In the genomic region with DNA sequence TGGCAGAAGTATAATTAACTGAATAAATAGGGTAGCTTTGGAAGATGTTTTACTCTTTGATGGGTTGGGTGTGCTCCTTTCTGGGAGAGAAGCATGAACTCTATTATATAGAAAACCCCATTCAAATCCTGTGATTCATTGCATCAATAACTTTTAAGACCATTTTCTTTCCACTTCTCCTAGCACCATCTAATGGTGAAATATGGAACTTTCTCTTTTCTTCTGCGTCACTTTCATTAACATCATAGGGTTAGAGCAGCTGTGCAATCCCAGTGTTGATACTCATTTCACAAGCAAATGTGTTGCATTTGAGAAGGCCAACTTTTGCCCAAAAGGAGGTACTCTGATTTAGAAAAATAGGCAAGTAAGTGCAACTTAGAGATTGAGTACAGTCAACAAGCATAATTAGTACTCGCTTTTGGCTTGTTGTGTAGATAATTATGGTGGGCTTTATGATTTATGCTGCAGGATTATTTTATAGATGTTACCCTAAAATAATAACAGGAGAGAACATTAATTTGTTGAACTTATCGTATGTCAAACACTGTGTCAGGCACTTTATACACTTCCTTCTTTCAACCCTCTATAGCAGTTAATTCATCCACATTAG, we compare ENCODE assay signal across 8 cellular contexts.
DNase-seq lines count a peak whose midpoint lies in the region; ATAC-seq and TF ChIP-seq lines count a peak whose summit lies in the region.

No MANE protein-coding gene starts in this region.

- H3K27ac ChIP-seq in H9 (ENCODE audit: insufficient read length, low read depth, low read length) (no peak overlapping the region), MM.1S (ENCODE audit: low read length) (no peak overlapping the region), RWPE1 (no peak overlapping the region)

- TF ChIP-seq POLR2A in erythroblast (IDR thresholded peaks at IDR 0.05; ENCODE audit: low read length): no peak

- no peak overlapping the region for H3K27ac Mint-ChIP-seq in activated CD8-positive, alpha-beta memory T cell treated with anti-CD3 and anti-CD28 coated beads, Interleukin-2, amount 10 ng/mL, durations not matched to agents 7 days and 5 days
- H3K27ac Mint-ChIP-seq in H9: no peak overlapping the region
- no peak overlapping the region for H3K27ac Mint-ChIP-seq in nephron progenitor cell

- no CpG with 5 or more reads among the region's 3 CpGs for WGBS in H9 (ENCODE audit: extremely low coverage, insufficient read length, low lambda C conversion rate)

- no peak overlapping the region for H4K5ac ChIP-seq in H9 (ENCODE audit: insufficient read length, low read depth, low read length)

- H3K79me2 ChIP-seq in H9 (ENCODE audit: insufficient read depth, low read length): no peaks in the 10 kb centered on the region
- no peaks in the 10 kb centered on the region for H3K79me2 ChIP-seq in MM.1S (ENCODE audit: low read length)

- peaks cover 30% of the 10 kb centered on the region for H3K27me3 Mint-ChIP-seq in activated CD8-positive, alpha-beta memory T cell treated with anti-CD3 and anti-CD28 coated beads, Interleukin-2, amount 10 ng/mL, durations not matched to agents 7 days and 5 days
- H3K27me3 Mint-ChIP-seq in H9 (ENCODE audit: low read depth) (no peaks in the 10 kb centered on the region), nephron progenitor cell (ENCODE audit: low read depth, poor library complexity) (peaks cover 6% of the 10 kb centered on the region)

- H3F3A ChIP-seq in MM.1S (ENCODE audit: insufficient read depth, low read length): no peaks in the 10 kb centered on the region

- H3K27me3 ChIP-seq in H9 (ENCODE audit: insufficient read depth, low read length): no peaks in the 10 kb centered on the region
- H3K27me3 ChIP-seq in MM.1S (replicated peaks; ENCODE audit: insufficient read depth, low read length): no peaks in the 10 kb centered on the region

- H3T11ph ChIP-seq in H9 (ENCODE audit: low read length): no peak overlapping the region

- no peak overlapping the region for H3K23ac ChIP-seq in H9 (ENCODE audit: insufficient read length, low read depth, low read length)

- H3K4me3 ChIP-seq in MM.1S (ENCODE audit: low read length): no peak overlapping the region

- H3K14ac ChIP-seq in H9 (ENCODE audit: insufficient read depth, low read length): no peak overlapping the region

- H4K91ac ChIP-seq in H9 (ENCODE audit: insufficient read length, low read depth, low read length): no peak overlapping the region

- TF ChIP-seq CTCF in H9 (conservative IDR thresholded peaks at IDR 0.05): peak; percentile 73
- TF ChIP-seq CTCF in MM.1S (IDR thresholded peaks at IDR 0.05; ENCODE audit: low read length): peak; percentile 86
- peak; percentile 90 for TF ChIP-seq CTCF in RWPE1 (conservative IDR thresholded peaks at IDR 0.05; ENCODE audit: low read depth)
- TF ChIP-seq CTCF in nephron progenitor cell (IDR thresholded peaks at IDR 0.05): peak; percentile 69

- H2BK5ac ChIP-seq in H9 (ENCODE audit: insufficient read length, low read length): no peak overlapping the region

- no peak overlapping the region for H3K4me3 Mint-ChIP-seq in activated CD8-positive, alpha-beta memory T cell treated with anti-CD3 and anti-CD28 coated beads, Interleukin-2, amount 10 ng/mL, durations not matched to agents 7 days and 5 days
- H3K4me3 Mint-ChIP-seq in H9 (no peak overlapping the region), nephron progenitor cell (no peak overlapping the region)

- H3K36me3 Mint-ChIP-seq in activated CD8-positive, alpha-beta memory T cell treated with anti-CD3 and anti-CD28 coated beads, Interleukin-2, amount 10 ng/mL, durations not matched to agents 7 days and 5 days: no peaks in the 10 kb centered on the region
- no peaks in the 10 kb centered on the region for H3K36me3 Mint-ChIP-seq in H9 (ENCODE audit: insufficient read depth in 1 of 3, low read depth in 3 of 3)
- H3K36me3 Mint-ChIP-seq in nephron progenitor cell (ENCODE audit: low read depth): no peaks in the 10 kb centered on the region

- ATAC-seq in activated CD8-positive, alpha-beta memory T cell treated with anti-CD3 and anti-CD28 coated beads, Interleukin-2, amount 10 ng/mL, durations not matched to agents 7 days and 5 days: peak; percentile 81

- H2AFZ ChIP-seq in H9 (ENCODE audit: low read length) (no peak overlapping the region), MM.1S (ENCODE audit: low read length) (no peak overlapping the region)

- H2AK5ac ChIP-seq in H9 (ENCODE audit: insufficient read length, low read length): no peak overlapping the region

- H4K20me1 ChIP-seq in H9 (ENCODE audit: control insufficient read depth, insufficient read depth, insufficient read length) (no peaks in the 10 kb centered on the region), MM.1S (ENCODE audit: insufficient read depth, low read length) (no peaks in the 10 kb centered on the region)

- H3K9me2 ChIP-seq in MM.1S (replicated peaks; ENCODE audit: insufficient read depth, low read length): no peaks in the 10 kb centered on the region

- H3K18ac ChIP-seq in H9 (ENCODE audit: insufficient read length, low read depth, low read length): no peak overlapping the region

- POLR2A ChIA-PET in RWPE1 (lab: Yijun Ruan, JAX; ENCODE audit: low non-redundant PET): no interaction called here

- H2BK20ac ChIP-seq in H9 (ENCODE audit: low read depth, low read length, poor library complexity, severe bottlenecking): no peak overlapping the region

- H3K4me1 Mint-ChIP-seq in activated CD8-positive, alpha-beta memory T cell treated with anti-CD3 and anti-CD28 coated beads, Interleukin-2, amount 10 ng/mL, durations not matched to agents 7 days and 5 days: peaks cover 3% of the 10 kb centered on the region
- H3K4me1 Mint-ChIP-seq in H9 (no peaks in the 10 kb centered on the region), nephron progenitor cell (peaks cover 8% of the 10 kb centered on the region)

- no peaks in the 10 kb centered on the region for H3K79me1 ChIP-seq in H9 (ENCODE audit: insufficient read depth, low read depth, low read length, poor library complexity, severe bottlenecking)

- H3K9me3 Mint-ChIP-seq in activated CD8-positive, alpha-beta memory T cell treated with anti-CD3 and anti-CD28 coated beads, Interleukin-2, amount 10 ng/mL, durations not matched to agents 7 days and 5 days (ENCODE audit: low read depth): no peaks in the 10 kb centered on the region
- H3K9me3 Mint-ChIP-seq in H9 (no peaks in the 10 kb centered on the region), nephron progenitor cell (no peaks in the 10 kb centered on the region)

- no peak for DNase-seq in activated CD8-positive, alpha-beta memory T cell treated with anti-CD3 and anti-CD28 coated beads, Interleukin-2, amount 10 ng/mL, durations not matched to agents 7 days and 5 days
- DNase-seq in activated CD8-positive, alpha-beta memory T cell treated with anti-CD3 and anti-CD28 coated beads, Interleukin-2, amount 50 U/mL, for 48 hours: no peak
- DNase-seq in H9 (no peak), MM.1S (peak; percentile 82), RWPE1 (ENCODE audit: low spot score) (peak; percentile 20), erythroblast (lab: John Stamatoyannopoulos, UW) (peak; percentile 63 to 75), nephron progenitor cell (peak; percentile 4), islet precursor cell (no peak)

- H3K9ac ChIP-seq in H9 (ENCODE audit: extremely low read depth, insufficient read length, low read length) (no peak overlapping the region), MM.1S (ENCODE audit: low read length) (no peak overlapping the region)

- no peak overlapping the region for H3K56ac ChIP-seq in H9 (ENCODE audit: insufficient read length, low read depth, low read length)

- H2BK120ac ChIP-seq in H9 (ENCODE audit: low read depth, low read length, poor library complexity, severe bottlenecking): no peak overlapping the region

- H3K36me3 ChIP-seq in MM.1S (replicated peaks; ENCODE audit: insufficient read depth, low read length): no peaks in the 10 kb centered on the region

- no peak overlapping the region for H2BK15ac ChIP-seq in H9 (ENCODE audit: low read depth, low read length)

- no peak overlapping the region for H4K8ac ChIP-seq in H9 (replicated peaks; ENCODE audit: insufficient read length, low read depth, low read length)

- CTCF ChIA-PET in activated CD8-positive, alpha-beta memory T cell treated with anti-CD3 and anti-CD28 coated beads, Interleukin-2, amount 10 ng/mL, durations not matched to agents 7 days and 5 days (lab: Charles Lee): interaction anchor here (0.7 to 3.6 kb wide), 7 partner anchors 11 to 290 kb away, joined by 3 to 43 read pairs (median 5); partner anchors contain the start of gene CPED1
- CTCF ChIA-PET in RWPE1 (lab: Yijun Ruan, JAX): interaction anchor here (0.6 to 2.5 kb wide), 7 partner anchors 9 to 262 kb away, joined by 3 to 20 read pairs (median 4); partner anchors contain the start of gene CPED1

- H3K4ac ChIP-seq in H9 (ENCODE audit: low read depth, low read length): no peak overlapping the region

- no peak overlapping the region for H2BK12ac ChIP-seq in H9 (ENCODE audit: insufficient read length, low read depth, low read length)

- H3K23me2 ChIP-seq in H9 (ENCODE audit: insufficient read length, low read depth, low read length, poor library complexity, severe bottlenecking): no peaks in the 10 kb centered on the region

- no peaks in the 10 kb centered on the region for H3K4me1 ChIP-seq in H9 (ENCODE audit: insufficient read depth, low read length)
- no peaks in the 10 kb centered on the region for H3K4me1 ChIP-seq in MM.1S (ENCODE audit: low read length)

- H3K4me2 ChIP-seq in H9 (ENCODE audit: insufficient read depth, insufficient read length, low read length) (no peak overlapping the region), MM.1S (ENCODE audit: low read depth, low read length) (no peak overlapping the region)

- H3K9me3 ChIP-seq in H9 (ENCODE audit: control insufficient read depth, low read depth, low read length) (no peaks in the 10 kb centered on the region), MM.1S (replicated peaks; ENCODE audit: insufficient read depth, low read length) (no peaks in the 10 kb centered on the region)

Comparison
In these comparisons a context has a peak if more than half of its experiments do, and no peak if none do; other contexts are left out.
1. DNase-seq: peak in MM.1S (single experiment), RWPE1 (single experiment), erythroblast (2 of 2) and nephron progenitor cell (single experiment); none in activated CD8-positive, alpha-beta memory T cell treated with anti-CD3 and anti-CD28 coated beads, Interleukin-2, amount 10 ng/mL, durations not matched to agents 7 days and 5 days (single experiment), activated CD8-positive, alpha-beta memory T cell treated with anti-CD3 and anti-CD28 coated beads, Interleukin-2, amount 50 U/mL, for 48 hours (single experiment), H9 (single experiment) and islet precursor cell (single experiment).
2. Peak in every context shown above with its lines, with median percentiles within 50 percentile points of each other: CTCF ChIP-seq.